In the genomic region with DNA sequence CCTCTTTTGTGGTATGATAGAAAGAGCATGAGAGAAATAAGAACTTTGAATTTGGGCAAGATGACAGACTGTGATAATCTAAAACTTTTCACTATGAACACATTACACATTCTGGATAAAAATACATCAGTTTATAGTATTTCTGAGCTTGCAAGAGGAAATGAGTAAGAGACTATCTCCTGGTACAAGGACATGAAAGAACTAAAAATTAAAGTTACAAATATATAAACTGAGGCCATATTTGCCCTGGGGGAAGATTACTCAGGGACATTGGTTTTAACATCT, we compare ENCODE assay signal across 24 cellular contexts. TPM values are rescaled to one million over a fixed set of nuclear protein-coding genes. Genes with fewer than 3 reads are reported as not detected.
"Had no signal": no experiment of that assay in that cellular context is flagged by ENCODE, and none has a peak within 500 bp of the region (broad histone marks: within the 10 kb centered on the region; RNA-seq: fewer than 3 reads in every experiment).

No MANE protein-coding gene starts in this region.

- H3K9ac ChIP-seq: neural progenitor cell had no signal

- H3K9me3 ChIP-seq: adrenal gland, ascending aorta, right lobe of liver, stomach, suprapubic skin, tibial nerve had no signal

- H3K27me3 ChIP-seq: adrenal gland, ascending aorta, brain microvascular endothelial cell, neural progenitor cell, right lobe of liver, stomach, tibial nerve had no signal

- H3K36me3 ChIP-seq: adrenal gland, ascending aorta, brain microvascular endothelial cell, neural progenitor cell, right lobe of liver, stomach, suprapubic skin, tibial nerve had no signal

- H3K4me1 ChIP-seq: adrenal gland, ascending aorta, foreskin keratinocyte, neural progenitor cell, right lobe of liver, stomach, suprapubic skin, tibial nerve had no signal

- H3K27me3 Mint-ChIP-seq: activated naive CD4-positive, alpha-beta T cell treated with anti-CD3 and anti-CD28 coated beads, Interleukin-2, amount 10 ng/mL, durations not matched to agents 7 days and 5 days had no signal

- H3K4me2 ChIP-seq: neural progenitor cell had no signal

- H3K9me3 Mint-ChIP-seq: activated naive CD4-positive, alpha-beta T cell treated with anti-CD3 and anti-CD28 coated beads, Interleukin-2, amount 10 ng/mL, durations not matched to agents 7 days and 5 days; naive thymus-derived CD8-positive, alpha-beta T cell; neural progenitor cell; WTC11 had no signal

- H2AFZ ChIP-seq: neural progenitor cell had no signal

- H3K4me1 Mint-ChIP-seq: neural progenitor cell had no signal

- ATAC-seq: foreskin keratinocyte; left lobe of liver; naive thymus-derived CD8-positive, alpha-beta T cell; right lobe of liver; WTC11 had no signal

- H3K27ac Mint-ChIP-seq: activated naive CD4-positive, alpha-beta T cell treated with anti-CD3 and anti-CD28 coated beads, Interleukin-2, amount 10 ng/mL, durations not matched to agents 7 days and 5 days; naive thymus-derived CD8-positive, alpha-beta T cell; neural progenitor cell; WTC11 had no signal

- H3K36me3 Mint-ChIP-seq: activated naive CD4-positive, alpha-beta T cell treated with anti-CD3 and anti-CD28 coated beads, Interleukin-2, amount 10 ng/mL, durations not matched to agents 7 days and 5 days; naive thymus-derived CD8-positive, alpha-beta T cell; neural progenitor cell; WTC11 had no signal

- H3K27ac ChIP-seq: adrenal gland, ascending aorta, brain microvascular endothelial cell, foreskin keratinocyte, neural progenitor cell, right lobe of liver, skin epidermis, stomach, suprapubic skin, tibial nerve had no signal

- DNase-seq: activated CD4-positive, alpha-beta T cell treated with anti-CD3 and anti-CD28 coated beads, Interleukin-2, amount 50 U/mL, for 48 hours; activated naive CD4-positive, alpha-beta T cell treated with anti-CD3 and anti-CD28 coated beads, Interleukin-2, amount 10 ng/mL, durations not matched to agents 7 days and 5 days; adrenal gland; brain microvascular endothelial cell; caudate nucleus; dermis blood vessel endothelial cell; effector memory CD4-positive, alpha-beta T cell; naive thymus-derived CD8-positive, alpha-beta T cell; posterior cingulate gyrus; right lobe of liver; stimulated activated CD4-positive, alpha-beta T cell treated with anti-CD3 and anti-CD28 coated beads, Interleukin-1b, Interleukin-23, amount 100 ng/mL, for 48 hours; stomach; T-helper 9 cell had no signal

- H3K4me3 ChIP-seq: adrenal gland, ascending aorta, lung, neural progenitor cell, right lobe of liver, skin epidermis, stomach, suprapubic skin, tibial nerve had no signal

- H3K4me3 Mint-ChIP-seq: activated naive CD4-positive, alpha-beta T cell treated with anti-CD3 and anti-CD28 coated beads, Interleukin-2, amount 10 ng/mL, durations not matched to agents 7 days and 5 days; naive thymus-derived CD8-positive, alpha-beta T cell; neural progenitor cell; WTC11 had no signal

RNA-seq across cellular contexts. Expression of a gene that starts 8.3 kb away (rescaled TPM):
- polyA plus RNA-seq: esophagus; foreskin keratinocyte; naive thymus-derived CD8-positive, alpha-beta T cell; urinary bladder had no signal

RNA-seq across cellular contexts. Expression of a gene that starts 48.2 kb away (rescaled TPM):
- polyA plus RNA-seq: adrenal gland; naive thymus-derived CD8-positive, alpha-beta T cell had no signal
